ENCODE assay signal across 1 cellular context in the genomic region with DNA sequence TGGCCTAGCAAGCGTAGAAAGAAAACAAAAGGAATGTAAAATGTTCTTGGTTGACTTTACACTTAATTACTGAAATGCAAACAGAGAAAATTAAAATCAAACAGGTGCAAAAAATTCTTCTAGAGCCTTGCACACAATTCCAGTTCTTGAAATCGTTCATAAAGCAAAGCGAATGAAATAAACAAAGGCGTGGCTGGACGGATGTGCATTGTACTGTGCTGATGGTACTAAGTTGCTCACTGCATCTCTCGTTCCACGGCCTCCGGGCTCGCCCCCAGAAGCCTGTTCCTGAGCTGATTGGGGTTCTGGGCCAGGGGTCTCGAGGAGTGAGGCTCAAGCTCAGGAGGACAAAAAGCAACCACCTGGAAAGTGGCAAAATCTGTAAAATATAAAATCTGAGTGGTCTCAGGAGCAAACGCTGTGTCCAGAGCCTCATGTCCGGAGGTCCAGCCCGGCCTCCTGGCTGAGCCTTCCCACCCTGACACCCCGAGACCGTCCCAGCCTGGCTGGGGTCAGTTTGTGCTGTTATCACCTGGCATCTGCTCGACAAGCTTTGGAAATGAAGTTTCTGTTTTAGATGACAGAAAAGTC.
TF ChIP-seq lines count a peak whose summit lies in the region.

No MANE protein-coding gene starts in this region.

TF ChIP-seq in GM23338, 12 proteins besides CTCF, POLR2A, EP300 and RAD21 (continued from another document):
- TF ChIP-seq, protein P1, sequence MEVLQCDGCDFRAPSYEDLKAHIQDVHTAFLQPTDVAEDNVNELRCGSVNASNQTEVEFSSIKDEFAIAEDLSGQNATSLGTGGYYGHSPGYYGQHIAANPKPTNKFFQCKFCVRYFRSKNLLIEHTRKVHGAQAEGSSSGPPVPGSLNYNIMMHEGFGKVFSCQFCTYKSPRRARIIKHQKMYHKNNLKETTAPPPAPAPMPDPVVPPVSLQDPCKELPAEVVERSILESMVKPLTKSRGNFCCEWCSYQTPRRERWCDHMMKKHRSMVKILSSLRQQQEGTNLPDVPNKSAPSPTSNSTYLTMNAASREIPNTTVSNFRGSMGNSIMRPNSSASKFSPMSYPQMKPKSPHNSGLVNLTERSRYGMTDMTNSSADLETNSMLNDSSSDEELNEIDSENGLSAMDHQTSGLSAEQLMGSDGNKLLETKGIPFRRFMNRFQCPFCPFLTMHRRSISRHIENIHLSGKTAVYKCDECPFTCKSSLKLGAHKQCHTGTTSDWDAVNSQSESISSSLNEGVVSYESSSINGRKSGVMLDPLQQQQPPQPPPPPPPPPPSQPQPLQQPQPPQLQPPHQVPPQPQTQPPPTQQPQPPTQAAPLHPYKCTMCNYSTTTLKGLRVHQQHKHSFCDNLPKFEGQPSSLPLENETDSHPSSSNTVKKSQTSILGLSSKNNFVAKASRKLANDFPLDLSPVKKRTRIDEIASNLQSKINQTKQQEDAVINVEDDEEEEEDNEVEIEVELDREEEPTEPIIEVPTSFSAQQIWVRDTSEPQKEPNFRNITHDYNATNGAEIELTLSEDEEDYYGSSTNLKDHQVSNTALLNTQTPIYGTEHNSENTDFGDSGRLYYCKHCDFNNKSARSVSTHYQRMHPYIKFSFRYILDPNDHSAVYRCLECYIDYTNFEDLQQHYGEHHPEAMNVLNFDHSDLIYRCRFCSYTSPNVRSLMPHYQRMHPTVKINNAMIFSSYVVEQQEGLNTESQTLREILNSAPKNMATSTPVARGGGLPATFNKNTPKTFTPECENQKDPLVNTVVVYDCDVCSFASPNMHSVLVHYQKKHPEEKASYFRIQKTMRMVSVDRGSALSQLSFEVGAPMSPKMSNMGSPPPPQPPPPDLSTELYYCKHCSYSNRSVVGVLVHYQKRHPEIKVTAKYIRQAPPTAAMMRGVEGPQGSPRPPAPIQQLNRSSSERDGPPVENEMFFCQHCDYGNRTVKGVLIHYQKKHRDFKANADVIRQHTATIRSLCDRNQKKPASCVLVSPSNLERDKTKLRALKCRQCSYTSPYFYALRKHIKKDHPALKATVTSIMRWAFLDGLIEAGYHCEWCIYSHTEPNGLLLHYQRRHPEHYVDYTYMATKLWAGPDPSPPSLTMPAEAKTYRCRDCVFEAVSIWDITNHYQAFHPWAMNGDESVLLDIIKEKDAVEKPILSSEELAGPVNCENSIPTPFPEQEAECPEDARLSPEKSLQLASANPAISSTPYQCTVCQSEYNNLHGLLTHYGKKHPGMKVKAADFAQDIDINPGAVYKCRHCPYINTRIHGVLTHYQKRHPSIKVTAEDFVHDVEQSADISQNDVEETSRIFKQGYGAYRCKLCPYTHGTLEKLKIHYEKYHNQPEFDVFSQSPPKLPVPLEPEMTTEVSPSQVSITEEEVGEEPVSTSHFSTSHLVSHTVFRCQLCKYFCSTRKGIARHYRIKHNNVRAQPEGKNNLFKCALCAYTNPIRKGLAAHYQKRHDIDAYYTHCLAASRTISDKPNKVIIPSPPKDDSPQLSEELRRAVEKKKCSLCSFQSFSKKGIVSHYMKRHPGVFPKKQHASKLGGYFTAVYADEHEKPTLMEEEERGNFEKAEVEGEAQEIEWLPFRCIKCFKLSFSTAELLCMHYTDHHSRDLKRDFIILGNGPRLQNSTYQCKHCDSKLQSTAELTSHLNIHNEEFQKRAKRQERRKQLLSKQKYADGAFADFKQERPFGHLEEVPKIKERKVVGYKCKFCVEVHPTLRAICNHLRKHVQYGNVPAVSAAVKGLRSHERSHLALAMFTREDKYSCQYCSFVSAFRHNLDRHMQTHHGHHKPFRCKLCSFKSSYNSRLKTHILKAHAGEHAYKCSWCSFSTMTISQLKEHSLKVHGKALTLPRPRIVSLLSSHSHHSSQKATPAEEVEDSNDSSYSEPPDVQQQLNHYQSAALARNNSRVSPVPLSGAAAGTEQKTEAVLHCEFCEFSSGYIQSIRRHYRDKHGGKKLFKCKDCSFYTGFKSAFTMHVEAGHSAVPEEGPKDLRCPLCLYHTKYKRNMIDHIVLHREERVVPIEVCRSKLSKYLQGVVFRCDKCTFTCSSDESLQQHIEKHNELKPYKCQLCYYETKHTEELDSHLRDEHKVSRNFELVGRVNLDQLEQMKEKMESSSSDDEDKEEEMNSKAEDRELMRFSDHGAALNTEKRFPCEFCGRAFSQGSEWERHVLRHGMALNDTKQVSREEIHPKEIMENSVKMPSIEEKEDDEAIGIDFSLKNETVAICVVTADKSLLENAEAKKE (CRISPR knock-in tag; IDR thresholded peaks at IDR 0.05), result no peak
- no peak for TF ChIP-seq ZNF114 (CRISPR knock-in tag; IDR thresholded peaks at IDR 0.05)
